In the genomic region with DNA sequence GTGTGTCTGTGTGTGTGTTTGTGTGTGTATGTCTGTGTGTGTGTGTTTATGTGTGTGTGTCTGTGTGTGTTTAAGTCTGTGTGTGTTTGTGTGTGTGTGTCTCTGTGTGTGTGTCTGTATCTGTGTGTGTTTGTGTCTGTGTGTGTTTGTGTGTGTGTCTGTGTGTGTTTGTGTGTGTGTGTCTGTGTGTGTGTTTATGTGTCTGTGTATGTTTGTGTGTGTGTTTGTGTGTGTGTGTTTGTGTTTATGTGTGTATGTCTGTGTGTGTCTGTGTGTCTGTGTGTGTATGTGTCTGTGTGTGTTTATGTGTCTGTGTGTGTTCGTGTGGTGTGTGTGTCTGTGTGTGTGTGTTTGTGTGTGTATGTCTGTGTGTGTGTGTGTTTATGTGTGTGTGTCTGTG, we compare ENCODE assay signal across 30 cellular contexts. TPM values are rescaled to one million over a fixed set of nuclear protein-coding genes. Genes with fewer than 3 reads are reported as not detected.
DNase-seq lines count a peak whose midpoint lies in the region; ATAC-seq, FAIRE-seq and TF ChIP-seq lines count a peak whose summit lies in the region.
"Had no signal": no experiment of that assay in that cellular context is flagged by ENCODE, and none has a peak within 500 bp of the region (broad histone marks: within the 10 kb centered on the region; RNA-seq: fewer than 3 reads in every experiment).

No MANE protein-coding gene starts in this region.

- TF ChIP-seq CTCF in HepG2 (CRISPR knock-in tag; IDR thresholded peaks at IDR 0.05) (no peak), right lobe of liver (IDR thresholded peaks at IDR 0.05) (no peak), GM12878 (IDR thresholded peaks at IDR 0.05 in 2 of 3, conservative IDR thresholded peaks at IDR 0.05 in 1 of 3; ENCODE audit: control insufficient read depth in 2 of 3, extremely low read depth in 1 of 3, insufficient read depth in 1 of 3, low read depth in 3 of 3, low read length in 3 of 3) (no peak), keratinocyte (optimal IDR thresholded peaks at IDR 0.05 in 1 of 3, IDR thresholded peaks at IDR 0.05 in 1 of 3, conservative IDR thresholded peaks at IDR 0.05 in 1 of 3; ENCODE audit: extremely low read depth in 1 of 3, insufficient read depth in 2 of 3, low read length in 3 of 3) (no peak)

- no peak overlapping the region for H3K4me3 ChIP-seq in HepG2 (replicated peaks in 1 of 3; ENCODE audit: insufficient read depth in 1 of 3, low read depth in 2 of 3, low read length in 3 of 3)
- H3K4me3 ChIP-seq in right lobe of liver = no peak overlapping the region
- no peak overlapping the region for H3K4me3 ChIP-seq in GM12878
- no peak overlapping the region for H3K4me3 ChIP-seq in keratinocyte (ENCODE audit: control insufficient read depth in 2 of 3, extremely low read depth in 1 of 3, insufficient read depth in 2 of 3, low read depth in 1 of 3, low read length in 3 of 3)
- H3K4me3 ChIP-seq: lower lobe of right lung, testis, uterus had no signal

- H3K27ac ChIP-seq in HepG2 (ENCODE audit: extremely low read length, insufficient read depth, low read length) (no peak overlapping the region), right lobe of liver (no peak overlapping the region), GM12878 (ENCODE audit: control insufficient read depth, insufficient read depth) (no peak overlapping the region), keratinocyte (ENCODE audit: control insufficient read depth, insufficient read depth, low read length) (no peak overlapping the region)
- H3K27ac ChIP-seq: foreskin keratinocyte, lower lobe of right lung, testis, uterus had no signal

- CTCF ChIA-PET in HepG2 (lab: Yijun Ruan, JAX; ENCODE audit: low intra/inter-chr PET ratio, low total read pairs) (no interaction called here), GM12878 (lab: Yijun Ruan, JAX) (no interaction called here)

- POLR2A ChIA-PET in HepG2 (lab: Yijun Ruan, JAX) = no interaction called here
- POLR2A ChIA-PET in GM12878 (lab: Charles Lee) = no interaction called here

- H3K4me2 ChIP-seq in HepG2 (ENCODE audit: low read depth, low read length) (no peak overlapping the region), GM12878 (ENCODE audit: control insufficient read depth, insufficient read depth) (no peak overlapping the region), keratinocyte (ENCODE audit: control insufficient read depth, extremely low read depth, insufficient read depth, low read depth, low read length) (no peak overlapping the region)

- no peaks in the 10 kb centered on the region for H3K27me3 ChIP-seq in HepG2 (ENCODE audit: control insufficient read depth in 1 of 2, insufficient read depth in 2 of 2, low read length in 2 of 2)
- no peaks in the 10 kb centered on the region for H3K27me3 ChIP-seq in right lobe of liver
- no peaks in the 10 kb centered on the region for H3K27me3 ChIP-seq in GM12878 (replicated peaks in 1 of 2; ENCODE audit: control insufficient read depth in 2 of 2, insufficient read depth in 2 of 2, low read length in 1 of 2)
- no peaks in the 10 kb centered on the region for H3K27me3 ChIP-seq in keratinocyte (ENCODE audit: control insufficient read depth, extremely low read depth, insufficient read depth, low read length)
- H3K27me3 ChIP-seq: foreskin keratinocyte, testis, uterus had no signal

- no peak overlapping the region for H2AFZ ChIP-seq in HepG2 (ENCODE audit: low read length)
- no peak overlapping the region for H2AFZ ChIP-seq in GM12878 (ENCODE audit: control insufficient read depth, low read depth, low read length)
- no peak overlapping the region for H2AFZ ChIP-seq in keratinocyte (ENCODE audit: control insufficient read depth, low read length)

- in situ Hi-C loops in HepG2 (cut with HindIII; ENCODE audit: extremely low pct_ligation_motif_present, low pct_unique_long_range_greater_than_20kb) (no loop called here), GM12878 (cut with MboI) (no loop called here)

- ATAC-seq in HepG2 (no peak), right lobe of liver (no peak), GM12878 (no peak), HG03095 (IDR thresholded peaks at IDR 0.05; ENCODE audit: unreplicated experiment) (no peak)
- ATAC-seq: esophagus mucosa; foreskin keratinocyte; lower lobe of right lung; naive thymus-derived CD8-positive, alpha-beta T cell; SK-N-SH treated with all-trans-retinoic acid at 6 μM for 48 hours had no signal

- TF ChIP-seq EP300 in HepG2 (IDR thresholded peaks at IDR 0.05; ENCODE audit: low read depth in 2 of 2, low read length in 2 of 2) = no peak
- TF ChIP-seq EP300 in HepG2 (CRISPR knock-in tag; IDR thresholded peaks at IDR 0.05; ENCODE audit: borderline replicate concordance) = no peak
- no peak for TF ChIP-seq EP300 in GM12878 (IDR thresholded peaks at IDR 0.05; ENCODE audit: borderline replicate concordance in 1 of 2, control insufficient read depth in 1 of 2, low read depth in 2 of 2, low read length in 2 of 2)

- H3K79me2 ChIP-seq in HepG2 (ENCODE audit: insufficient read depth, low read length) (no peaks in the 10 kb centered on the region), GM12878 (ENCODE audit: control insufficient read depth, insufficient read depth, low read length) (no peaks in the 10 kb centered on the region), keratinocyte (ENCODE audit: control insufficient read depth, insufficient read depth, low read length) (no peaks in the 10 kb centered on the region)

- dilution Hi-C loops in keratinocyte (cut with MboI; ENCODE audit: extremely low pct_ligation_motif_present, low sequenced_read_pairs) = no loop called here

- DNase-seq in HepG2 (ENCODE audit: low spot score) = no peak
- no peak for DNase-seq in right lobe of liver
- DNase-seq in GM12878 (ENCODE audit: low read depth, low spot score) = no peak
- no peak for DNase-seq in keratinocyte (ENCODE audit: low read depth, low spot score)
- no peak for DNase-seq in urothelium cell line (ENCODE audit: low spot score)
- no peak for DNase-seq in activated gamma-delta T cell treated with Interleukin-2 at 50 U/mL for 16 hours
- DNase-seq in NCI-H526 treated with DMSO at 0.1 percent for 48 hours (lab: John Stamatoyannopoulos, UW) = no peak
- DNase-seq: 8988T; activated B cell treated with CpG ODN at 0.5 μM for 24 hours; activated CD4-positive, alpha-beta T cell treated with anti-CD3 and anti-CD28 coated beads, Interleukin-2, amount 50 U/mL, for 4 hours; activated T-cell treated with anti-CD3 and anti-CD28 coated beads, Interleukin-2, amount 50 U/mL, for 48 hours; caudate nucleus; CD8-positive, alpha-beta memory T cell; foreskin keratinocyte; GOT3; lower lobe of right lung; MV-4-11; naive thymus-derived CD8-positive, alpha-beta T cell; NCI-H1436 treated with DMSO at 0.1 percent for 48 hours; NCI-H2081 treated with DMSO at 0.1 percent for 48 hours; NCI-H226; nucleus accumbens; Right ventricle myocardium superior; stimulated activated naive CD4-positive, alpha-beta T cell treated with Interleukin-2 at 50 U/mL for 16 hours; testis; uterus had no signal

- peak; percentile 99 for FAIRE-seq in HepG2 (lab: Jason Lieb, UNC)
- FAIRE-seq in GM12878 (lab: Jason Lieb, UNC) = no peak
- FAIRE-seq in keratinocyte (lab: Jason Lieb, UNC) = peak; percentile 55
- peak; percentile 100 for FAIRE-seq in urothelium cell line (lab: Jason Lieb, UNC)

- no peaks in the 10 kb centered on the region for H3K4me1 ChIP-seq in HepG2 (ENCODE audit: insufficient read depth, low read length)
- H3K4me1 ChIP-seq in right lobe of liver = no peaks in the 10 kb centered on the region
- H3K4me1 ChIP-seq in GM12878 (ENCODE audit: control insufficient read depth, insufficient read depth, low read length) = no peaks in the 10 kb centered on the region
- peaks cover 7% of the 10 kb centered on the region for H3K4me1 ChIP-seq in keratinocyte (ENCODE audit: control insufficient read depth, extremely low read depth, insufficient read depth, low read length)
- H3K4me1 ChIP-seq: foreskin keratinocyte, lower lobe of right lung, testis, uterus had no signal

- no peaks in the 10 kb centered on the region for H4K20me1 ChIP-seq in HepG2 (ENCODE audit: insufficient read depth, low read length)
- no peaks in the 10 kb centered on the region for H4K20me1 ChIP-seq in GM12878 (ENCODE audit: control insufficient read depth, insufficient read depth)
- H4K20me1 ChIP-seq in keratinocyte (ENCODE audit: control insufficient read depth, extremely low read depth, insufficient read depth, low read length) = no peaks in the 10 kb centered on the region

- intact Hi-C loops in HepG2 (cut with micrococcal nuclease; ENCODE audit: unreplicated experiment) (no loop called here), right lobe of liver (cut with DNase I) (no loop called here), GM12878 (cut with micrococcal nuclease; ENCODE audit: unreplicated experiment) (no loop called here)

- no TSS peak for BruUV-seq in HepG2 (replicated peaks; lab: Mats Ljungman, UMichigan)
- BruUV-seq in GM12878 (replicated peaks; lab: Mats Ljungman, UMichigan) = no TSS peak

- SMC1A ChIA-PET in GM12878 (lab: Charles Lee; ENCODE audit: uncharacterized antibody, unreplicated experiment) = no interaction called here

- H3K36me3 ChIP-seq in HepG2 (replicated peaks in 1 of 2; ENCODE audit: control insufficient read depth in 1 of 2, insufficient read depth in 2 of 2, low read length in 2 of 2) (no peaks in the 10 kb centered on the region), right lobe of liver (no peaks in the 10 kb centered on the region), GM12878 (ENCODE audit: control insufficient read depth in 2 of 2, insufficient read depth in 2 of 2, low read length in 1 of 2) (no peaks in the 10 kb centered on the region), keratinocyte (ENCODE audit: control insufficient read depth in 2 of 2, extremely low read depth in 1 of 2, insufficient read depth in 2 of 2, low read length in 2 of 2) (no peaks in the 10 kb centered on the region)
- H3K36me3 ChIP-seq: lower lobe of right lung, uterus had no signal

- H3K9me1 ChIP-seq in keratinocyte (ENCODE audit: control insufficient read depth, extremely low read depth, insufficient read depth, low read length) = no peaks in the 10 kb centered on the region

- RAD21 ChIA-PET in GM12878 (lab: Charles Lee; ENCODE audit: unreplicated experiment) = no interaction called here

- WGBS in HepG2 (ENCODE audit: low lambda C conversion rate) = 10% methylated on average over 1 of the region's 1 CpG
- WGBS in right lobe of liver (ENCODE audit: insufficient coverage, low coverage, low lambda C conversion rate, missing lambda C conversion rate) = 60% methylated on average over 1 of the region's 1 CpG
- WGBS in GM12878 (ENCODE audit: insufficient coverage, insufficient replicate concordance, low lambda C conversion rate, missing lambda C conversion rate) = 50% methylated on average over 1 of the region's 1 CpG

- TF ChIP-seq RAD21 in HepG2 (CRISPR knock-in tag; IDR thresholded peaks at IDR 0.05) (no peak), GM12878 (IDR thresholded peaks at IDR 0.05; ENCODE audit: insufficient read depth, low read depth, low read length) (no peak)

- TF ChIP-seq POLR2A in HepG2 (IDR thresholded peaks at IDR 0.05; ENCODE audit: insufficient read depth in 1 of 2, low read depth in 2 of 2, low read length in 2 of 2) (no peak), right lobe of liver (IDR thresholded peaks at IDR 0.05) (no peak), GM12878 (IDR thresholded peaks at IDR 0.05; ENCODE audit: low read depth, low read length) (no peak)

- H3K9me3 ChIP-seq in HepG2 (ENCODE audit: low read length) (no peaks in the 10 kb centered on the region), right lobe of liver (no peaks in the 10 kb centered on the region), GM12878 (replicated peaks; ENCODE audit: control insufficient read depth, insufficient read depth, low read length) (no peaks in the 10 kb centered on the region), keratinocyte (ENCODE audit: control insufficient read depth, low read depth, low read length) (no peaks in the 10 kb centered on the region)
- H3K9me3 ChIP-seq: lower lobe of right lung, testis, uterus had no signal

- H3K9ac ChIP-seq in HepG2 (ENCODE audit: insufficient read depth, low read depth, low read length) (no peak overlapping the region), GM12878 (ENCODE audit: control insufficient read depth, insufficient read depth, low read length) (no peak overlapping the region), keratinocyte (ENCODE audit: control insufficient read depth, extremely low read depth, insufficient read depth, low read length) (no peak overlapping the region)

RNA-seq across cellular contexts. Expression of gene IL9R, which starts 11.4 kb away (rescaled TPM):
- total RNA-seq in HepG2 (2016; rRNA removed; fragmentation: Illumina TruSeq; extraction: Trizol) (not detected in 2 replicates), right lobe of liver (under 1 TPM in 3 of 6 experiments, not detected in 3; 0.18 to 0.37 (median 0.18) TPM), GM12878 (2014; rRNA removed) (2.8 and 4.7 TPM in 2 replicates), GM12878 (2014; rRNA removed; fragmentation: Illumina TruSeq; extraction: Trizol) (2.0 and 2.5 TPM in 2 replicates), GM12878 (2021) (4.1 and 4.3 TPM in 2 replicates)
- total RNA-seq in HepG2 (2016; cell fraction: cytosol; rRNA removed; fragmentation: Illumina TruSeq; extraction: Trizol; ENCODE audit: low read depth) = not detected in 2 replicates
- total RNA-seq in HepG2 (2016; cell fraction: insoluble cytoplasmic fraction; rRNA removed; fragmentation: Illumina TruSeq; extraction: Trizol) = not detected in 2 replicates
- total RNA-seq in HepG2 (2016; cell fraction: membrane; rRNA removed; fragmentation: Illumina TruSeq; extraction: Trizol) = not detected in 2 replicates
- not detected in 2 replicates for total RNA-seq in HepG2 (2016; cell fraction: nucleus; rRNA removed; fragmentation: Illumina TruSeq; extraction: Trizol)
- polyA plus RNA-seq in HepG2 (2011; rRNA removed) (0.05 TPM in 1 of 2 replicates, not detected in the other), GM12878 (2011; rRNA removed) (0.97 and 1.6 TPM in 2 replicates), GM12878 (2014; fragmentation: Illumina TruSeq; extraction: Trizol) (0.76 and 2.0 TPM in 2 replicates), GM12878 (2014; fragmentation: Nextera tagmentation; extraction: Ambion mirVana) (under 1 TPM; 0.47 to 0.79 TPM), GM12878 (2014; rRNA removed) (4.3 TPM in 2 replicates), GM12878 (2016; fragmentation: Nextera tagmentation; extraction: Ambion mirVana) (1 to 10 TPM; 4.7 to 5.9 TPM), keratinocyte (0.35 to 0.45 TPM (median 0.40 TPM) in 3 replicates)
- 0.03 TPM in 1 of 2 replicates, not detected in the other for polyA plus RNA-seq in HepG2 (2011; cell fraction: cytosol; rRNA removed)
- polyA plus RNA-seq in HepG2 (2011; cell fraction: nucleus; rRNA removed) = 0.12 and 0.16 TPM in 2 replicates
- polyA plus RNA-seq in HepG2 (2012) = not detected in 2 replicates
- not detected in 2 replicates for polyA plus RNA-seq in HepG2 (2016; cell fraction: cytosol; fragmentation: Illumina TruSeq; extraction: Trizol; ENCODE audit: low read depth)
- polyA plus RNA-seq in HepG2 (2016; cell fraction: insoluble cytoplasmic fraction; fragmentation: Illumina TruSeq; extraction: Trizol; ENCODE audit: low read depth) = not detected in 2 replicates
- not detected in 2 replicates for polyA plus RNA-seq in HepG2 (2016; cell fraction: membrane; fragmentation: Illumina TruSeq; extraction: Trizol; ENCODE audit: low read depth)
- 0.23 and 0.38 TPM in 2 replicates for polyA plus RNA-seq in HepG2 (2016; cell fraction: nucleus; fragmentation: Illumina TruSeq; extraction: Trizol; ENCODE audit: insufficient read depth, low read depth)
- 0.06 TPM in 1 of 2 replicates, not detected in the other for polyA minus RNA-seq in HepG2 (2011; rRNA and poly(A)+ RNA removed; ENCODE audit: low replicate concordance)
- polyA minus RNA-seq in HepG2 (2011; cell fraction: cytosol; rRNA and poly(A)+ RNA removed) = not detected in 2 replicates
- polyA minus RNA-seq in HepG2 (2011; cell fraction: nucleus; rRNA and poly(A)+ RNA removed) = not detected in 2 replicates
- total RNA-seq in GM12878 (2013; cell fraction: nucleolus; rRNA removed) = 7.8 and 8.1 TPM in 2 replicates
- polyA plus RNA-seq in GM12878 (2011; ENCODE audit: low read depth) = 1.2 TPM
- 1.9 and 4.0 TPM in 2 replicates for polyA plus RNA-seq in GM12878 (2011; cell fraction: cytosol; rRNA removed)
- 4.8 and 5.2 TPM in 2 replicates for polyA plus RNA-seq in GM12878 (2011; cell fraction: nucleus; rRNA removed)
- polyA plus RNA-seq in GM12878 (2012) = 2.5 and 3.6 TPM in 2 replicates
- polyA minus RNA-seq in GM12878 (2011; rRNA and poly(A)+ RNA removed) = 1.1 and 1.8 TPM in 2 replicates
- polyA minus RNA-seq in GM12878 (2011; cell fraction: cytosol; rRNA and poly(A)+ RNA removed) = not detected in 2 replicates
- 0.97 and 1.5 TPM in 2 replicates for polyA minus RNA-seq in GM12878 (2011; cell fraction: nucleus; rRNA and poly(A)+ RNA removed)
- not detected for polyA plus RNA-seq in keratinocyte (2011; ENCODE audit: low read depth)
- 0.43 and 0.57 TPM in 2 replicates for polyA plus RNA-seq in keratinocyte (2011; cell fraction: cytosol; rRNA removed)
- polyA plus RNA-seq in keratinocyte (2011; cell fraction: nucleus; rRNA removed) = 0.61 and 2.4 TPM in 2 replicates
- polyA plus RNA-seq in keratinocyte (2012; ENCODE audit: low replicate concordance) = 0.13 and 0.33 TPM in 2 replicates
- 0.62 to 1.2 TPM (median 1.0 TPM) in 3 replicates for polyA minus RNA-seq in keratinocyte
- polyA minus RNA-seq in keratinocyte (2011; cell fraction: cytosol; rRNA and poly(A)+ RNA removed) = not detected
- polyA minus RNA-seq in keratinocyte (2011; cell fraction: nucleus; rRNA and poly(A)+ RNA removed) = 0.74 and 0.78 TPM in 2 replicates
- total RNA-seq: Right ventricle myocardium superior, skeletal muscle tissue had no signal

Comparison
In these comparisons a context has a peak if more than half of its experiments do, and no peak if none do; other contexts are left out.
1. Of the 75 proteins assayed by ChIP-seq in both HepG2 and GM12878: peak only in HepG2: none; only in GM12878: NBN and SMAD1; in both: none; in neither: 73.